In genomic region chr7:103394566-103394965, GRCh38 we compare ENCODE assay signal across 23 cellular contexts. TPM values are rescaled to one million over a fixed set of nuclear protein-coding genes. Genes with fewer than 3 reads are reported as not detected.
"Had no signal": no experiment of that assay in that cellular context is flagged by ENCODE, and none has a peak within 500 bp of the region (broad histone marks: within the 10 kb centered on the region; RNA-seq: fewer than 3 reads in every experiment).

No MANE protein-coding gene starts in this region.

- H3K9ac ChIP-seq: SK-N-SH had no signal

- H3K27ac ChIP-seq: HL-60, RWPE1 had no signal

- H3K9me2 ChIP-seq: SK-N-SH had no signal

- H3K4me2 ChIP-seq: SK-N-SH had no signal

- ATAC-seq: Panc1 had no signal

- H3K9me3 ChIP-seq: SK-N-SH had no signal

- DNase-seq: Karpas-422, KG1, MV-4-11, NCI-H1048, NCI-H1417, NCI-H146, NCI-H1694 treated with DMSO at 0.1 percent for 48 hours, NCI-H1930, NCI-H2081, NCI-H2107, NCI-H2227 treated with DMSO at 0.1 percent for 48 hours, NCI-H524 treated with DMSO at 0.1 percent for 48 hours, NCI-H69, NCI-H774, SHP77, SK-N-SH, SW 1271 had no signal

RNA-seq across cellular contexts. Expression of gene SLC26A5, which starts 51.4 kb away (rescaled TPM):
- total RNA-seq: NCI-H460, SK-MEL-5 had no signal
- polyA plus RNA-seq: IgD-negative memory B cell, SK-N-SH had no signal
